Comparison of ENCODE assay signal across 21 cellular contexts in the genomic region with DNA sequence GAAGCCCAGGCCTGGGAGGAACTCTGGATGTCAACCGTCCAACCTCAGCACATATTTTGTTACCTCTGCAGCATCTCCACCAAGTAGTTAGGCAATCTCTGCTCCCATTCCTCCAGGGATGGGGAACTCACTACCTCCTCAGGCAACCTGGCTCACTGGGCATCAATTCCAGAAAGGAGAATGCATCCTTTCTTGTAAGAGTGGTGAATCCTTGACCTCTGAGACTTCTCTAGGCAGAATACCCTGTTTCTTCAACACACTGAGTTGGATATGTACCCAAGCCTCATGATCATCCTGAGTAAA.
DNase-seq lines count a peak whose midpoint lies in the region; ATAC-seq and TF ChIP-seq lines count a peak whose summit lies in the region.
"Had no signal": no experiment of that assay in that cellular context is flagged by ENCODE, and none has a peak within 500 bp of the region (broad histone marks: within the 10 kb centered on the region; RNA-seq: fewer than 3 reads in every experiment).

No MANE protein-coding gene starts in this region.

- no CpG with 5 or more reads among the region's 1 CpG for WGBS in IMR-90 (ENCODE audit: extremely low coverage in 2 of 2, insufficient read length in 1 of 2), 2 experiments
- 20% methylated on average over 1 of the region's 1 CpG for WGBS in esophagus muscularis mucosa

- H2BK5ac ChIP-seq in IMR-90 (ENCODE audit: low read depth, low read length, poor library complexity, severe bottlenecking), result no peak overlapping the region

- no peak overlapping the region for H4K8ac ChIP-seq in IMR-90 (ENCODE audit: low read depth in 2 of 2, low read length in 2 of 2)

- H3K56ac ChIP-seq in IMR-90 (ENCODE audit: extremely low read depth, insufficient read depth, low read length), result no peak overlapping the region

- H3K9me1 ChIP-seq in IMR-90 (ENCODE audit: insufficient read depth, low read length), result peaks cover 33% of the 10 kb centered on the region

- H3K27ac ChIP-seq in AG04450 (ENCODE audit: low read depth, low read length), result peak overlapping the region; percentile 21
- no peak overlapping the region for H3K27ac ChIP-seq in IMR-90 (ENCODE audit: insufficient read depth, low read length)
- peak overlapping the region; percentile 30 to 43 (median 31) for H3K27ac ChIP-seq in esophagus muscularis mucosa (replicated peaks in 1 of 4)
- H3K27ac ChIP-seq in osteoblast (ENCODE audit: low read depth, low read length), result peak overlapping the region; percentile 31
- H3K27ac ChIP-seq: KMS-11, prostate gland had no signal

- peaks cover 4% of the 10 kb centered on the region; the same call in 1 of the 2 replicates for H3K9me3 ChIP-seq in AG04450 (ENCODE audit: control insufficient read depth, insufficient read depth, low read length)
- no peaks in the 10 kb centered on the region for H3K9me3 ChIP-seq in IMR-90 (ENCODE audit: control insufficient read depth, insufficient read depth, low read length)
- no peaks in the 10 kb centered on the region for H3K9me3 ChIP-seq in esophagus muscularis mucosa
- no peaks in the 10 kb centered on the region for H3K9me3 ChIP-seq in osteoblast (ENCODE audit: low read depth, low read length)
- H3K9me3 ChIP-seq: ascending aorta, BE2C, HAP-1, prostate gland, upper lobe of left lung had no signal

- H4K20me1 ChIP-seq in IMR-90 (ENCODE audit: insufficient read depth, low read length), result peaks cover 6% of the 10 kb centered on the region; the same call in 1 of the 2 replicates
- no peaks in the 10 kb centered on the region for H4K20me1 ChIP-seq in osteoblast (ENCODE audit: insufficient read depth, low read length)

- H2AFZ ChIP-seq in IMR-90 (replicated peaks; ENCODE audit: low read length, poor library complexity), result peak overlapping the region; percentile 41
- H2AFZ ChIP-seq in osteoblast (ENCODE audit: low read length), result no peak overlapping the region

- no peak for TF ChIP-seq CTCF in AG04450 (IDR thresholded peaks at IDR 0.05; ENCODE audit: low read depth, low read length)
- no peak for TF ChIP-seq CTCF in IMR-90 (conservative IDR thresholded peaks at IDR 0.05; ENCODE audit: low read depth, low read length)
- no peak for TF ChIP-seq CTCF in esophagus muscularis mucosa (IDR thresholded peaks at IDR 0.05)
- no peak for TF ChIP-seq CTCF in osteoblast (IDR thresholded peaks at IDR 0.05; ENCODE audit: extremely low read depth, low read depth, low read length)

- no peak overlapping the region for H4K5ac ChIP-seq in IMR-90 (ENCODE audit: low read depth, low read length)

- H2BK15ac ChIP-seq in IMR-90 (ENCODE audit: low read depth, low read length), result no peak overlapping the region

- peak overlapping the region; percentile 24 for H2BK120ac ChIP-seq in IMR-90 (ENCODE audit: low read depth, low read length)

- no peak overlapping the region for H3K23ac ChIP-seq in IMR-90 (ENCODE audit: low read depth, low read length)

- POLR2A ChIA-PET in AG04450 (lab: Yijun Ruan, JAX), result no interaction called here
- POLR2A ChIA-PET in IMR-90 (lab: Charles Lee; ENCODE audit: unreplicated experiment), result no interaction called here

- H2AK5ac ChIP-seq in IMR-90 (ENCODE audit: low read depth, low read length), result peak overlapping the region; percentile 12; the same call in 1 of the 2 replicates

- TF ChIP-seq EP300 in esophagus muscularis mucosa (IDR thresholded peaks at IDR 0.05), result no peak

- H3K4me1 ChIP-seq in IMR-90 (ENCODE audit: control insufficient read depth, insufficient read depth, low read length) (peaks cover 23% of the 10 kb centered on the region), esophagus muscularis mucosa (peaks cover 13 to 48% (median 45%) of the 10 kb centered on the region in 4 donors), osteoblast (ENCODE audit: insufficient read depth, low read length) (peaks cover 11% of the 10 kb centered on the region)
- H3K4me1 ChIP-seq: ascending aorta, HAP-1, prostate gland had no signal

- H3K9ac ChIP-seq in IMR-90 (ENCODE audit: low read depth, low read length), result no peak overlapping the region
- H3K9ac ChIP-seq: KMS-11 had no signal

- peak overlapping the region; percentile 22 for H2AK9ac ChIP-seq in IMR-90 (replicated peaks; ENCODE audit: low read depth, low read length, poor library complexity)

- TF ChIP-seq POLR2A in IMR-90 (IDR thresholded peaks at IDR 0.05; ENCODE audit: low read depth, low read length) (no peak), esophagus muscularis mucosa (IDR thresholded peaks at IDR 0.05; ENCODE audit: low read depth) (no peak)

- H2BK20ac ChIP-seq in IMR-90 (ENCODE audit: low read depth, low read length), result peak overlapping the region; percentile 53; the same call in 1 of the 2 replicates

- peak overlapping the region; percentile 43; the same call in 1 of the 2 replicates for H3K14ac ChIP-seq in IMR-90 (replicated peaks; ENCODE audit: low read depth, low read length)

- CTCF ChIA-PET in AG04450 (lab: Charles Lee), result interaction anchor here (1.2 kb wide), 1 partner anchor 43 kb away, joined by 3 read pairs; no protein-coding TSS in a partner anchor
- CTCF ChIA-PET in IMR-90 (lab: Yijun Ruan, JAX), result no interaction called here

- peak overlapping the region; percentile 59 for H3K4ac ChIP-seq in IMR-90 (ENCODE audit: low read depth, low read length)

- no peaks in the 10 kb centered on the region for H3K27me3 ChIP-seq in AG04450 (ENCODE audit: control insufficient read depth, insufficient read depth, low read length)
- H3K27me3 ChIP-seq in IMR-90 (ENCODE audit: control insufficient read depth, insufficient read depth, low read length), result no peaks in the 10 kb centered on the region; the same call in 1 of the 2 replicates
- no peaks in the 10 kb centered on the region for H3K27me3 ChIP-seq in esophagus muscularis mucosa
- H3K27me3 ChIP-seq in osteoblast (ENCODE audit: insufficient read depth, low read length), result no peaks in the 10 kb centered on the region
- H3K27me3 ChIP-seq: ascending aorta, BE2C, upper lobe of left lung had no signal

- no peak overlapping the region for H3K4me2 ChIP-seq in IMR-90 (ENCODE audit: low read depth, low read length)
- no peak overlapping the region for H3K4me2 ChIP-seq in osteoblast (ENCODE audit: insufficient read depth, low read length)
- H3K4me2 ChIP-seq: KMS-11 had no signal

- H3K4me3 ChIP-seq in AG04450 (ENCODE audit: low read depth, low read length), result no peak overlapping the region
- H3K4me3 ChIP-seq in IMR-90 (ENCODE audit: insufficient read depth, low read depth, low read length), result no peak overlapping the region
- H3K4me3 ChIP-seq in esophagus muscularis mucosa, result no peak overlapping the region
- H3K4me3 ChIP-seq in osteoblast (ENCODE audit: insufficient read depth, low read length), result no peak overlapping the region
- H3K4me3 ChIP-seq: ascending aorta, HAP-1, lung, prostate gland, upper lobe of left lung had no signal

- H3K36me3 ChIP-seq in IMR-90 (ENCODE audit: control insufficient read depth, insufficient read depth, low read length) (no peaks in the 10 kb centered on the region), esophagus muscularis mucosa (no peaks in the 10 kb centered on the region), osteoblast (ENCODE audit: insufficient read depth, low read length) (no peaks in the 10 kb centered on the region)
- H3K36me3 ChIP-seq: ascending aorta, BE2C, HAP-1, prostate gland, upper lobe of left lung had no signal

- DNase-seq in AG04450 (ENCODE audit: low read depth, low spot score), result no peak
- DNase-seq in IMR-90, result no peak
- no peak for DNase-seq in esophagus muscularis mucosa (ENCODE audit: extremely low spot score)
- no peak for DNase-seq in osteoblast (ENCODE audit: insufficient read length, low spot score, missing footprints)
- no peak for DNase-seq in cerebellar cortex (ENCODE audit: low spot score)
- no peak for DNase-seq in NCI-H2107 (lab: John Stamatoyannopoulos, UW)
- no peak for DNase-seq in kidney glomerular epithelial cell (lab: John Stamatoyannopoulos, UW)
- DNase-seq: activated T-cell treated with anti-CD3 and anti-CD28 coated beads for 4 hours; caudate nucleus; NCI-H446 treated with DMSO at 0.1 percent for 48 hours; NCI-H82; stimulated activated CD8-positive, alpha-beta memory T cell treated with anti-CD3 and anti-CD28 coated beads, Interleukin-4, amount 100 ng/mL, for 48 hours; T-helper 2 cell had no signal

- in situ Hi-C loops in IMR-90 (cut with MboI; ENCODE audit: low sequenced_read_pairs), result no loop called here

- BruUV-seq in IMR-90 (replicated peaks; lab: Mats Ljungman, UMichigan), result no TSS peak

- no peak; the same call in 1 of the 2 replicates for TF ChIP-seq RAD21 in IMR-90 (IDR thresholded peaks at IDR 0.05; ENCODE audit: low read length)

- peak overlapping the region; percentile 8; the same call in 1 of the 2 replicates for H4K91ac ChIP-seq in IMR-90 (ENCODE audit: insufficient read depth, low read depth, low read length)

- no peaks in the 10 kb centered on the region for H3K79me1 ChIP-seq in IMR-90 (ENCODE audit: low read depth in 1 of 2, low read length in 2 of 2)

- dilution Hi-C loops in IMR-90 (cut with HindIII; ENCODE audit: low sequenced_read_pairs, unreplicated experiment), result no loop called here

- H3K79me2 ChIP-seq in osteoblast (ENCODE audit: insufficient read depth, low read length), result no peaks in the 10 kb centered on the region

- ATAC-seq in IMR-90 (ENCODE audit: low read depth) (no peak), GM19328 (IDR thresholded peaks at IDR 0.05; ENCODE audit: unreplicated experiment) (no peak)

- H3K18ac ChIP-seq in IMR-90 (ENCODE audit: low read depth, low read length), result 0 out of 2 replicates have a peak overlapping the region, but pooled peaks have one; percentile 20

- intact Hi-C loops in IMR-90 (cut with micrococcal nuclease), result loop anchor here (5.0 kb wide), 1 partner anchor 135 kb away; the partner anchor contains the start of gene ZMIZ1
- intact Hi-C loops in esophagus muscularis mucosa (cut with DNase I), result no loop called here

TF ChIP-seq in IMR-90, 13 proteins besides CTCF, POLR2A, EP300 and RAD21:
- no peak for TF ChIP-seq NFE2L2 (IDR thresholded peaks at IDR 0.05; ENCODE audit: low read depth, low read length)
- TF ChIP-seq FOS (IDR thresholded peaks at IDR 0.05; ENCODE audit: low read depth, low read length), result no peak
- no peak for TF ChIP-seq RFX5 (IDR thresholded peaks at IDR 0.05; ENCODE audit: low read depth, low read length)
- no peak for TF ChIP-seq SMC3 (IDR thresholded peaks at IDR 0.05; ENCODE audit: low read depth, low read length)
- peak; percentile 96 for TF ChIP-seq RCOR1 (IDR thresholded peaks at IDR 0.05; ENCODE audit: insufficient replicate concordance, low read length)
- peak; percentile 46; the same call in 1 of the 2 replicates for TF ChIP-seq MAFK (IDR thresholded peaks at IDR 0.05; ENCODE audit: low read depth, low read length)
- peak; percentile 87 for TF ChIP-seq CEBPB (IDR thresholded peaks at IDR 0.05; ENCODE audit: low read depth, low read length)
- TF ChIP-seq CHD1 (IDR thresholded peaks at IDR 0.05; ENCODE audit: low read depth, low read length), result no peak
- TF ChIP-seq MAZ (IDR thresholded peaks at IDR 0.05; ENCODE audit: borderline replicate concordance, low read depth, low read length), result no peak
TF ChIP-seq in IMR-90: peak in this region for 3.
